ENCODE assay signal across 10 cellular contexts in the genomic region with DNA sequence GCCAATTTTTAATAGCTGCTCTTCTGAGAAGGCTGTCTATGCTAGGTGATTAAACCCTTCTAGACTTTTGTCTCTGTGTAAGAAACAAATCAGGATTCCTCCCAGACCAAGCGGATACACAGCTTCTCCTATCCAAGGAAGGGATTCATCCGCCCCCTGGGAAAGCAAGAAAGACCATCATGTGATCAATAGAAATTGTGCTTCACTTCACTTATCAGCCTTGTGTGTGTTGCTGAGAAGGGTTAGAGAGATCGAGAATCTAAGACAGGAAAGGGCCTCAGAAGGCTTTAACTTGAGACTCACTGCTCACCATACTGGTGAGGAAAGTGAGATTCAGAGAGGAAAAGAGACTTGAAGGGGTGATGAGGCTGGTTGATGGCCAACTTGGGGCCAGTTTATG. TPM values are rescaled to one million over a fixed set of nuclear protein-coding genes. Genes with fewer than 3 reads are reported as not detected.
DNase-seq lines count a peak whose midpoint lies in the region; ATAC-seq lines count a peak whose summit lies in the region.
"Had no signal": no experiment of that assay in that cellular context is flagged by ENCODE, and none has a peak within 500 bp of the region (broad histone marks: within the 10 kb centered on the region; RNA-seq: fewer than 3 reads in every experiment).

No MANE protein-coding gene starts in this region.

- peak overlapping the region; percentile 86 for H3K27ac Mint-ChIP-seq in activated T-cell treated with anti-CD3 and anti-CD28 coated beads, Interleukin-2, amount 50 U/mL, for 72 hours
- peak overlapping the region; percentile 86 to 99 for H3K27ac Mint-ChIP-seq in activated naive CD4-positive, alpha-beta T cell treated with anti-CD3 and anti-CD28 coated beads, Interleukin-2, amount 50 U/mL, for 72 hours

- H3K4me3 ChIP-seq in iPS-15b (ENCODE audit: low read depth, low read length) (peak overlapping the region; percentile 97), subcutaneous abdominal adipose tissue (ENCODE audit: low read depth in 1 of 5, low read length in 5 of 5) (peak overlapping the region in 4 of 5 donors; percentile 77 to 97 (median 89))

- H3K36me3 Mint-ChIP-seq in activated T-cell treated with anti-CD3 and anti-CD28 coated beads, Interleukin-2, amount 50 U/mL, for 72 hours (ENCODE audit: insufficient read depth in 2 of 2): no peaks in the 10 kb centered on the region
- H3K36me3 Mint-ChIP-seq in activated naive CD4-positive, alpha-beta T cell treated with anti-CD3 and anti-CD28 coated beads, Interleukin-2, amount 50 U/mL, for 72 hours: peaks cover 0 to 8% of the 10 kb centered on the region in 2 donors

- H3K4me1 ChIP-seq in iPS-15b (ENCODE audit: control insufficient read depth, insufficient read depth, low read length) (no peaks in the 10 kb centered on the region), subcutaneous abdominal adipose tissue (ENCODE audit: control insufficient read depth in 5 of 5, insufficient read depth in 5 of 5, low read length in 5 of 5) (peaks cover 3 to 23% (median 18%) of the 10 kb centered on the region in 5 donors)

- H3K27ac ChIP-seq in subcutaneous abdominal adipose tissue (ENCODE audit: low read depth, low read length): peak overlapping the region; percentile 86

- H3K4me3 Mint-ChIP-seq in activated T-cell treated with anti-CD3 and anti-CD28 coated beads, Interleukin-2, amount 50 U/mL, for 72 hours: peak overlapping the region; percentile 92 to 97

- DNase-seq in activated T-cell treated with anti-CD3 and anti-CD28 coated beads, Interleukin-2, amount 50 U/mL, for 72 hours: no peak
- DNase-seq in activated T-cell treated with anti-CD3 and anti-CD28 coated beads for 4 hours (no peak), HuH-7 (ENCODE audit: low spot score) (no peak), cerebellar nuclear complex (lab: John Stamatoyannopoulos, UW) (no peak)
- no peak for DNase-seq in activated naive CD4-positive, alpha-beta T cell treated with anti-CD3 and anti-CD28 coated beads, Interleukin-2, amount 50 U/mL, for 72 hours (ENCODE audit: low spot score in 2 of 2)
- DNase-seq: stimulated activated CD4-positive, alpha-beta T cell treated with anti-CD3 and anti-CD28 coated beads, Interleukin-15, amount 100 ng/mL, for 24 hours had no signal

- H3K27me3 Mint-ChIP-seq in activated T-cell treated with anti-CD3 and anti-CD28 coated beads, Interleukin-2, amount 50 U/mL, for 72 hours (ENCODE audit: low read depth): no peaks in the 10 kb centered on the region

- peaks cover 8% of the 10 kb centered on the region for H3K36me3 ChIP-seq in iPS-15b (ENCODE audit: control insufficient read depth, insufficient read depth, low read length)
- peaks cover 0 to 21% (median 12%) of the 10 kb centered on the region in 5 donors for H3K36me3 ChIP-seq in subcutaneous abdominal adipose tissue (ENCODE audit: control insufficient read depth in 5 of 5, insufficient read depth in 5 of 5, low read length in 5 of 5)

- no peaks in the 10 kb centered on the region for H3K9me3 Mint-ChIP-seq in activated T-cell treated with anti-CD3 and anti-CD28 coated beads, Interleukin-2, amount 50 U/mL, for 72 hours
- H3K9me3 Mint-ChIP-seq in activated naive CD4-positive, alpha-beta T cell treated with anti-CD3 and anti-CD28 coated beads, Interleukin-2, amount 50 U/mL, for 72 hours: no peaks in the 10 kb centered on the region

- H3K9me3 ChIP-seq in iPS-15b (ENCODE audit: control insufficient read depth, insufficient read depth, low read length) (no peaks in the 10 kb centered on the region), subcutaneous abdominal adipose tissue (ENCODE audit: control insufficient read depth in 5 of 5, low read length in 5 of 5) (no peaks in the 10 kb centered on the region)

- no peak for ATAC-seq in activated T-cell treated with anti-CD3 and anti-CD28 coated beads, Interleukin-2, amount 50 U/mL, for 72 hours (replicated peaks in 1 of 2)
- no peak for ATAC-seq in activated naive CD4-positive, alpha-beta T cell treated with anti-CD3 and anti-CD28 coated beads, Interleukin-2, amount 50 U/mL, for 72 hours
- no peak for ATAC-seq in GM21723 (IDR thresholded peaks at IDR 0.05; ENCODE audit: unreplicated experiment)

- H3K4me1 Mint-ChIP-seq in activated T-cell treated with anti-CD3 and anti-CD28 coated beads, Interleukin-2, amount 50 U/mL, for 72 hours (ENCODE audit: low read depth): peaks cover 18% of the 10 kb centered on the region

- H3K27me3 ChIP-seq in iPS-15b (ENCODE audit: control insufficient read depth, insufficient read depth, low read length) (no peaks in the 10 kb centered on the region), subcutaneous abdominal adipose tissue (ENCODE audit: control insufficient read depth in 5 of 5, insufficient read depth in 4 of 5, low read length in 5 of 5) (no peaks in the 10 kb centered on the region)
- H3K27me3 ChIP-seq: cardiac muscle cell had no signal

- H3K9ac ChIP-seq in iPS-15b (ENCODE audit: low read depth, low read length) (no peak overlapping the region), subcutaneous abdominal adipose tissue (ENCODE audit: low read length in 5 of 5) (peak overlapping the region in 3 of 5 donors; percentile 72 to 92 (median 72))

RNA-seq across cellular contexts. Expression of a gene that starts 1.5 kb away (rescaled TPM):
- total RNA-seq in activated T-cell treated with anti-CD3 and anti-CD28 coated beads, Interleukin-2, amount 50 U/mL, for 72 hours: 10 to 100 TPM; 32.8 to 36.4 TPM
- 10 to 100 TPM; 30.2 to 46.2 TPM for total RNA-seq in activated naive CD4-positive, alpha-beta T cell treated with anti-CD3 and anti-CD28 coated beads, Interleukin-2, amount 50 U/mL, for 72 hours

RNA-seq across cellular contexts. Expression of a gene that starts 26.5 kb away (rescaled TPM):
- 1 to 10 TPM; 1.6 to 2.6 TPM for total RNA-seq in activated T-cell treated with anti-CD3 and anti-CD28 coated beads, Interleukin-2, amount 50 U/mL, for 72 hours
- 1 to 10 TPM in 1 of 2 donors, under 1 TPM in 1; 0.18 to 3.4 TPM for total RNA-seq in activated naive CD4-positive, alpha-beta T cell treated with anti-CD3 and anti-CD28 coated beads, Interleukin-2, amount 50 U/mL, for 72 hours

RNA-seq across cellular contexts. Expression of a gene that starts 48.5 kb away (rescaled TPM):
- 10 to 100 TPM; 68.6 to 77.2 TPM for total RNA-seq in activated T-cell treated with anti-CD3 and anti-CD28 coated beads, Interleukin-2, amount 50 U/mL, for 72 hours
- 10 to 100 TPM; 23.0 to 35.0 TPM for total RNA-seq in activated naive CD4-positive, alpha-beta T cell treated with anti-CD3 and anti-CD28 coated beads, Interleukin-2, amount 50 U/mL, for 72 hours

RNA-seq across cellular contexts. Expression of a gene that starts 59.4 kb away (rescaled TPM):
- 10 to 100 TPM; 14.4 to 14.5 TPM for total RNA-seq in activated T-cell treated with anti-CD3 and anti-CD28 coated beads, Interleukin-2, amount 50 U/mL, for 72 hours
- 10 to 100 TPM; 10.8 to 12.2 TPM for total RNA-seq in activated naive CD4-positive, alpha-beta T cell treated with anti-CD3 and anti-CD28 coated beads, Interleukin-2, amount 50 U/mL, for 72 hours
